ENCODE assay signal across 9 cellular contexts in genomic region chr19:42285988-42286348, GRCh38. TPM values are rescaled to one million over a fixed set of nuclear protein-coding genes. Genes with fewer than 3 reads are reported as not detected.
DNase-seq lines count a peak whose midpoint lies in the region; ATAC-seq and TF ChIP-seq lines count a peak whose summit lies in the region.
"Had no signal": no experiment of that assay in that cellular context is flagged by ENCODE, and none has a peak within 500 bp of the region (broad histone marks: within the 10 kb centered on the region; RNA-seq: fewer than 3 reads in every experiment).

No MANE protein-coding gene starts in this region.

- DNase-seq in WTC11 (ENCODE audit: low spot score) (no peak), glutamatergic neuron (no peak), spleen (peak; percentile 78), UCSD-AML1 (lab: John Stamatoyannopoulos, UW; ENCODE audit: unreplicated experiment) (no peak), NCI-H2196 (lab: John Stamatoyannopoulos, UW; ENCODE audit: unreplicated experiment) (no peak)
- no peak for DNase-seq in stimulated activated CD4-positive, alpha-beta T cell treated with anti-CD3 and anti-CD28 coated beads, Interleukin-2, amount 100 ng/mL, for 48 hours
- DNase-seq: PC-3 had no signal

- H3K9me3 ChIP-seq in spleen = no peaks in the 10 kb centered on the region

- H3K4me1 Mint-ChIP-seq in WTC11 = peaks cover 26% of the 10 kb centered on the region
- peaks cover 12% of the 10 kb centered on the region for H3K4me1 Mint-ChIP-seq in glutamatergic neuron (ENCODE audit: low read depth, unreplicated experiment)

- CTCF ChIA-PET in WTC11 (lab: Charles Lee) = no interaction called here

- intact Hi-C loops in spleen (cut with DNase I; ENCODE audit: low total_unique reads) = loop anchor here (5.0 kb wide), 1 partner anchor 154 kb away; the partner anchor contains the start of gene POU2F2

- H3K36me3 Mint-ChIP-seq in WTC11 (peaks cover 8% of the 10 kb centered on the region; the same call in 1 of the 2 replicates), glutamatergic neuron (ENCODE audit: unreplicated experiment) (no peaks in the 10 kb centered on the region)

- H3K27ac Mint-ChIP-seq in WTC11 (peak overlapping the region; percentile 60), glutamatergic neuron (ENCODE audit: unreplicated experiment) (peak overlapping the region; percentile 86)

- TF ChIP-seq CTCF in GM12875 (IDR thresholded peaks at IDR 0.05; ENCODE audit: borderline replicate concordance, insufficient read depth, low read depth, low read length) (no peak), WTC11 (IDR thresholded peaks at IDR 0.05) (no peak), glutamatergic neuron (IDR thresholded peaks at IDR 0.05; ENCODE audit: partially characterized antibody, unreplicated experiment) (no peak), spleen (IDR thresholded peaks at IDR 0.05 in 8 of 11, conservative IDR thresholded peaks at IDR 0.05 in 3 of 11) (no peak)

- no peaks in the 10 kb centered on the region for H3K27me3 Mint-ChIP-seq in WTC11 (ENCODE audit: low read depth)
- peaks cover 14% of the 10 kb centered on the region for H3K27me3 Mint-ChIP-seq in glutamatergic neuron (ENCODE audit: unreplicated experiment)

- peak overlapping the region in 7 of 8 donors; percentile 41 to 97 (median 83) for H3K27ac ChIP-seq in spleen

- H3K4me3 ChIP-seq in GM12875 (ENCODE audit: low read depth, low read length) = peak overlapping the region; percentile 67
- peak overlapping the region in 4 of 8 donors; percentile 0 to 91 (median 62) for H3K4me3 ChIP-seq in spleen
- H3K4me3 ChIP-seq: lung had no signal

- H3K36me3 ChIP-seq in spleen = peaks cover 0 to 46% (median 43%) of the 10 kb centered on the region in 6 donors

- peaks cover 35 to 84% (median 52%) of the 10 kb centered on the region in 6 donors for H3K4me1 ChIP-seq in spleen

- no peak for ATAC-seq in WTC11
- ATAC-seq: PC-3 had no signal

- TF ChIP-seq POLR2A in spleen (IDR thresholded peaks at IDR 0.05) = no peak

- H3K9me3 Mint-ChIP-seq in WTC11 (no peaks in the 10 kb centered on the region), glutamatergic neuron (ENCODE audit: unreplicated experiment) (peaks cover 13% of the 10 kb centered on the region)

- no peaks in the 10 kb centered on the region for H3K27me3 ChIP-seq in spleen (replicated peaks in 1 of 7)

- peak overlapping the region; percentile 89; the same call in 1 of the 2 replicates for H3K4me3 Mint-ChIP-seq in WTC11
- peak overlapping the region; percentile 97 for H3K4me3 Mint-ChIP-seq in glutamatergic neuron (ENCODE audit: unreplicated experiment)

- POLR2A ChIA-PET in WTC11 (lab: Charles Lee) = no interaction called here

- 16 to 36% (median 20%) methylated on average over 6 of the region's 6 CpGs for WGBS in spleen, 5 donors

TF ChIP-seq in WTC11, 78 proteins besides CTCF, POLR2A, EP300 and RAD21:
- TF ChIP-seq NFE2L1 (CRISPR knock-in tag; IDR thresholded peaks at IDR 0.05) (no peak), OVOL2 (CRISPR knock-in tag; IDR thresholded peaks at IDR 0.05; ENCODE audit: borderline replicate concordance) (no peak), ZNF121 (CRISPR knock-in tag; IDR thresholded peaks at IDR 0.05) (no peak), E2F1 (CRISPR knock-in tag; IDR thresholded peaks at IDR 0.05) (no peak), NR2C2 (CRISPR knock-in tag; IDR thresholded peaks at IDR 0.05) (no peak), HMGXB4 (CRISPR knock-in tag; IDR thresholded peaks at IDR 0.05) (no peak), SP1 (CRISPR knock-in tag; conservative IDR thresholded peaks at IDR 0.05) (no peak), JUN (CRISPR knock-in tag; IDR thresholded peaks at IDR 0.05) (no peak), RORB (CRISPR knock-in tag; IDR thresholded peaks at IDR 0.05) (no peak), SOX15 (CRISPR knock-in tag; IDR thresholded peaks at IDR 0.05) (no peak), HMGA2 (CRISPR knock-in tag; IDR thresholded peaks at IDR 0.05) (no peak), KAT7 (CRISPR knock-in tag; IDR thresholded peaks at IDR 0.05; ENCODE audit: borderline replicate concordance) (no peak), PRRX2 (CRISPR knock-in tag; IDR thresholded peaks at IDR 0.05) (no peak), ZNF138 (CRISPR knock-in tag; conservative IDR thresholded peaks at IDR 0.05) (no peak), TCF7 (CRISPR knock-in tag; IDR thresholded peaks at IDR 0.05; ENCODE audit: low read depth) (no peak), FOXK1 (CRISPR knock-in tag; IDR thresholded peaks at IDR 0.05) (no peak)

RNA-seq across cellular contexts. Expression of gene PRR19, which starts 16.0 kb away (rescaled TPM):
- total RNA-seq in WTC11 (2021) (3.6 to 5.0 TPM (median 3.7 TPM) in 3 replicates), glutamatergic neuron (ENCODE audit: unreplicated experiment) (1.6 TPM), spleen (1 to 10 TPM in 2 of 7 donors, under 1 TPM in 3, not detected in 2; 0.46 to 1.2 (median 0.60) TPM)
- under 1 TPM; 0.33 to 0.61 (median 0.49) TPM for polyA plus RNA-seq in spleen
- total RNA-seq: PC-3 had no signal

RNA-seq across cellular contexts. Expression of gene PAFAH1B3, which starts 16.5 kb away (rescaled TPM):
- 118 to 126 TPM (median 119 TPM) in 3 replicates for total RNA-seq in WTC11 (2021)
- 199 TPM for total RNA-seq in glutamatergic neuron (ENCODE audit: unreplicated experiment)
- total RNA-seq in spleen = 10 to 100 TPM; 13.7 to 20.3 (median 15.5) TPM
- 10 to 100 TPM; 24.3 to 34.3 (median 29.9) TPM for polyA plus RNA-seq in spleen
- total RNA-seq: PC-3 had no signal

RNA-seq across cellular contexts. Expression of gene CIC, which starts 16.9 kb away (rescaled TPM):
- 53.0 to 58.5 TPM (median 55.8 TPM) in 3 replicates for total RNA-seq in WTC11 (2021)
- total RNA-seq in glutamatergic neuron (ENCODE audit: unreplicated experiment) = 150 TPM
- 100 to 1,000 TPM in 1 of 7 donors, 10 to 100 TPM in 6; 63.8 to 100 (median 76.7) TPM for total RNA-seq in spleen
- polyA plus RNA-seq in spleen = 10 to 100 TPM; 12.5 to 43.6 (median 16.8) TPM

RNA-seq across cellular contexts. Expression of gene TMEM145, which starts 27.1 kb away (rescaled TPM):
- 6.9 to 7.1 TPM (median 7.0 TPM) in 3 replicates for total RNA-seq in WTC11 (2021)
- 24.7 TPM for total RNA-seq in glutamatergic neuron (ENCODE audit: unreplicated experiment)
- 1 to 10 TPM in 2 of 7 donors, under 1 TPM in 4, not detected in 1; 0.28 to 2.3 (median 0.79) TPM for total RNA-seq in spleen
- polyA plus RNA-seq in spleen = under 1 TPM; 0.13 to 0.43 (median 0.21) TPM

RNA-seq across cellular contexts. Expression of gene ERF, which starts 31.0 kb away (rescaled TPM):
- total RNA-seq in WTC11 (2021) = 65.4 to 67.6 TPM (median 65.9 TPM) in 3 replicates
- total RNA-seq in glutamatergic neuron (ENCODE audit: unreplicated experiment) = 28.0 TPM
- total RNA-seq in spleen = 10 to 100 TPM; 36.8 to 73.1 (median 56.4) TPM
- 10 to 100 TPM; 13.5 to 49.7 (median 17.7) TPM for polyA plus RNA-seq in spleen
